In the genomic region with DNA sequence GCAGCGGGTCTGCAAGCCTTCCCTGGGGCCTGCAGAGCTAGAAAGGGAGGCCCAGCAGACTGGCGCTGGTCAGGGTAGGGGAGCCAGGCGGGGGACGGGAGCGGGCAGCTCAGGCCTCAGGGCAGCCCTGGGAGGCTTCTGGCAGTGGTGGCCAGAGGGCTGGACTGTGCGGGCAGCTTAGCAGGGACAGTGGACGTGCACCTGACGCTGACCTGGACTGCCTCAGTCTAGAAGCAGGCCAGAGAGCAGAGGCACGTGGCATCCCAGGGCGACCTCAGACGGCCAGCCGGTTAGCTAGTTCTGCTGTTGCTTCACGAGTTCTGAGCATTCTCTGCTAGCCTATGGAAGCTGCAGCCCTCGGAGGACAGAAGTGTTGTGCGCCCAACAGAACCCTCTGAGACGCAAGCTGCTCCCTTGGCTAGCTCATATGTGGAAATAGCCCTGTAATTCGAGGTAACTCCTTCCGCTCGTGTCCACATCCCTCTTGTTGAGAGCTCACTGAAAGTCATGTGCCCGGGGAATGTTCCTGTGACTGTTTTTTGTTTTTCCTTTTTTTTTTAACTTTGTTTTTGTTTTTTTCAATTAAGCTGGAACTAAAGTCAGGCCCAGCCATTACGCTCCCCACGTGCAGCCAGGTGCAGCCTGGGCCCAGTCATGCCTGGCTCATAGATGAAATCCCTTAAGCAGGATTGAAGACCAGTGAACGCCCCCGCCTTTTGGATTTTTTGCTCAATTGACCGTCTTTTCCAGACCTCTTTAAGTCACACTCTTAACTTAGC, we compare ENCODE assay signal across 9 cellular contexts. TPM values are rescaled to one million over a fixed set of nuclear protein-coding genes. Genes with fewer than 3 reads are reported as not detected.
A peak's percentile ranks its signal among the peaks of the same experiment; 100 is the strongest.
DNase-seq lines count a peak whose midpoint lies in the region; ATAC-seq, FAIRE-seq and TF ChIP-seq lines count a peak whose summit lies in the region.
"Had no signal": no experiment of that assay in that cellular context is flagged by ENCODE, and none has a peak within 500 bp of the region (broad histone marks: within the 10 kb centered on the region; RNA-seq: fewer than 3 reads in every experiment).

No MANE protein-coding gene starts in this region.

- intact Hi-C loops in right cardiac atrium (cut with DNase I) = no loop called here
- intact Hi-C loops in uterus (cut with DNase I; ENCODE audit: low total_unique reads) = no loop called here
- intact Hi-C loops in posterior vena cava (cut with DNase I) = loop anchor here in 1 of 2 donors (10.0 kb wide), 1 partner anchor 111 kb away; the partner anchor contains the start of gene NDUFS7

- H3K4me3 ChIP-seq in cardiac muscle cell (no peak overlapping the region), right cardiac atrium (ENCODE audit: low read length) (no peak overlapping the region), uterus (no peak overlapping the region)

- peaks cover 42% of the 10 kb centered on the region for H3K36me3 ChIP-seq in cardiac muscle cell
- no peaks in the 10 kb centered on the region for H3K36me3 ChIP-seq in uterus

- H3K27ac ChIP-seq in cardiac muscle cell = peak overlapping the region; percentile 98
- H3K27ac ChIP-seq in right cardiac atrium (ENCODE audit: low read length) = no peak overlapping the region
- H3K27ac ChIP-seq in uterus = peak overlapping the region; percentile 8 to 98

- peak overlapping the region; percentile 53 for H3K27ac Mint-ChIP-seq in memory B cell

- H3K9me3 ChIP-seq in cardiac muscle cell (ENCODE audit: low read depth) (no peaks in the 10 kb centered on the region), right cardiac atrium (ENCODE audit: control insufficient read depth, low read length) (no peaks in the 10 kb centered on the region), uterus (no peaks in the 10 kb centered on the region)

- H3K4me3 Mint-ChIP-seq in memory B cell = peak overlapping the region; percentile 14

- DNase-seq in cardiac muscle cell (ENCODE audit: low read depth in 1 of 2, low spot score in 1 of 2) = no peak
- no peak for DNase-seq in right cardiac atrium
- DNase-seq in amniotic epithelial cell (ENCODE audit: low read depth) = peak; percentile 41
- no peak for DNase-seq in memory B cell (ENCODE audit: low spot score in 2 of 2)
- no peak for DNase-seq in uterus
- DNase-seq in posterior vena cava (ENCODE audit: low spot score) = no peak
- no peak for DNase-seq in RCC 7860 (ENCODE audit: low spot score)

- no peaks in the 10 kb centered on the region for H3K9me3 Mint-ChIP-seq in memory B cell

- no peak for TF ChIP-seq CTCF in cardiac muscle cell (IDR thresholded peaks at IDR 0.05; ENCODE audit: low read depth, low read length)
- TF ChIP-seq CTCF in uterus (IDR thresholded peaks at IDR 0.05) = no peak

- FAIRE-seq in RCC 7860 (lab: Jason Lieb, UNC) = no peak

- WGBS in right cardiac atrium = 70% methylated on average over 25 of the region's 25 CpGs

- H3K27me3 Mint-ChIP-seq in memory B cell = no peaks in the 10 kb centered on the region

- H3K4me1 Mint-ChIP-seq in memory B cell = peaks cover 38% of the 10 kb centered on the region

- H3K4me1 ChIP-seq in cardiac muscle cell (ENCODE audit: low read depth) = peaks cover 23% of the 10 kb centered on the region
- peaks cover 15% of the 10 kb centered on the region for H3K4me1 ChIP-seq in right cardiac atrium (ENCODE audit: control insufficient read depth, insufficient read depth, low read length)
- peaks cover 15 to 56% of the 10 kb centered on the region in 2 donors for H3K4me1 ChIP-seq in uterus

- peaks cover 34% of the 10 kb centered on the region for H3K36me3 Mint-ChIP-seq in memory B cell

- no peaks in the 10 kb centered on the region for H3K27me3 ChIP-seq in cardiac muscle cell
- H3K27me3 ChIP-seq in right cardiac atrium (ENCODE audit: control insufficient read depth, insufficient read depth) = no peaks in the 10 kb centered on the region
- no peaks in the 10 kb centered on the region for H3K27me3 ChIP-seq in uterus

- no peak for TF ChIP-seq POLR2A in uterus (IDR thresholded peaks at IDR 0.05)

- ATAC-seq in right cardiac atrium (no peak), memory B cell (ENCODE audit: low read depth) (no peak), GM18909 (IDR thresholded peaks at IDR 0.05; ENCODE audit: poor library complexity, unreplicated experiment) (no peak)

RNA-seq across cellular contexts. Expression of gene FAM174C, which starts 1.9 kb away (rescaled TPM):
- 31.2 and 44.9 TPM in 2 replicates for total RNA-seq in cardiac muscle cell
- polyA plus RNA-seq in cardiac muscle cell = 34.0 and 34.4 TPM in 2 replicates
- total RNA-seq in right cardiac atrium = 10 to 100 TPM; 15.9 to 18.1 (median 17.0) TPM
- polyA plus RNA-seq in right cardiac atrium = 25.3 TPM
- 10 to 100 TPM in 2 of 4 donors, 1 to 10 TPM in 2; 2.1 to 24.3 (median 7.1) TPM for total RNA-seq in uterus
- total RNA-seq in posterior vena cava = 10 to 100 TPM; 25.2 to 27.2 TPM

RNA-seq across cellular contexts. Expression of gene CIRBP, which starts 4.3 kb away (rescaled TPM):
- total RNA-seq in cardiac muscle cell (1,112 and 2,236 TPM in 2 replicates), right cardiac atrium (100 to 1,000 TPM; 288 to 417 (median 333) TPM), uterus (100 to 1,000 TPM; 235 to 950 (median 535) TPM), posterior vena cava (100 to 1,000 TPM; 447 to 636 TPM)
- polyA plus RNA-seq in cardiac muscle cell (716 and 851 TPM in 2 replicates), right cardiac atrium (370 TPM)

RNA-seq across cellular contexts. Expression of gene EFNA2, which starts 12.2 kb away (rescaled TPM):
- total RNA-seq in cardiac muscle cell = 13.0 and 16.9 TPM in 2 replicates
- polyA plus RNA-seq in cardiac muscle cell = 0.34 and 0.44 TPM in 2 replicates
- not detected for total RNA-seq in right cardiac atrium
- polyA plus RNA-seq in right cardiac atrium = not detected
- under 1 TPM in 1 of 4 donors, not detected in 3; 0.76 TPM for total RNA-seq in uterus
- total RNA-seq in posterior vena cava = not detected
- total RNA-seq: RPMI7951 had no signal

RNA-seq across cellular contexts. Expression of gene MIDN, which starts 25.1 kb away (rescaled TPM):
- total RNA-seq in cardiac muscle cell (45.6 and 89.2 TPM in 2 replicates), right cardiac atrium (100 to 1,000 TPM in 1 of 4 donors, 10 to 100 TPM in 3; 50.2 to 123 (median 62.4) TPM), uterus (100 to 1,000 TPM in 1 of 4 donors, 10 to 100 TPM in 2, under 1 TPM in 1; 0.77 to 108 (median 15.0) TPM), posterior vena cava (10 to 100 TPM; 76.5 to 86.3 TPM)
- polyA plus RNA-seq in cardiac muscle cell (58.1 and 76.0 TPM in 2 replicates), right cardiac atrium (45.6 TPM)

RNA-seq across cellular contexts. Expression of gene ATP5F1D, which starts 31.9 kb away (rescaled TPM):
- 188 and 355 TPM in 2 replicates for total RNA-seq in cardiac muscle cell
- 505 and 638 TPM in 2 replicates for polyA plus RNA-seq in cardiac muscle cell
- 100 to 1,000 TPM; 490 to 706 (median 622) TPM for total RNA-seq in right cardiac atrium
- 660 TPM for polyA plus RNA-seq in right cardiac atrium
- total RNA-seq in uterus = 100 to 1,000 TPM in 2 of 4 donors, 10 to 100 TPM in 1, 1 to 10 TPM in 1; 4.7 to 164 (median 68.9) TPM
- 100 to 1,000 TPM; 125 to 137 TPM for total RNA-seq in posterior vena cava
